1 cellular context compared by ENCODE assay signal in genomic region chr5:126053630-126054029, GRCh38.
TF ChIP-seq lines count a peak whose summit lies in the region.

No MANE protein-coding gene starts in this region.

TF ChIP-seq in HEK293, 187 proteins besides CTCF, POLR2A, EP300 and RAD21 (continued from another document and continues in another):
- TF ChIP-seq PRDM1 (tag by site-specific recombination; IDR thresholded peaks at IDR 0.05) (no peak), PRDM4 (tag by site-specific recombination; IDR thresholded peaks at IDR 0.05) (peak; percentile 81; the same call in 1 of the 2 replicates), MYNN (tag by site-specific recombination; IDR thresholded peaks at IDR 0.05; ENCODE audit: borderline replicate concordance) (no peak), ZNF626 (tag by site-specific recombination; IDR thresholded peaks at IDR 0.05) (0 out of 2 replicates have a peak, but pooled peaks have one; percentile 55), ZNF610 (tag by site-specific recombination; IDR thresholded peaks at IDR 0.05; ENCODE audit: borderline replicate concordance) (no peak), ZFHX2 (tag by site-specific recombination; conservative IDR thresholded peaks at IDR 0.05) (peak; percentile 69), ZFP3 (tag by site-specific recombination; IDR thresholded peaks at IDR 0.05; ENCODE audit: low read depth) (no peak), ZNF366 (tag by site-specific recombination; conservative IDR thresholded peaks at IDR 0.05) (peak; percentile 23; the same call in 1 of the 2 replicates), KLF7 (tag by site-specific recombination; IDR thresholded peaks at IDR 0.05; ENCODE audit: borderline replicate concordance) (no peak), ZFP37 (tag by site-specific recombination; IDR thresholded peaks at IDR 0.05) (no peak), OVOL3 (tag by site-specific recombination; IDR thresholded peaks at IDR 0.05) (peak; percentile 38; the same call in 1 of the 2 replicates), ZNF114 (tag by site-specific recombination; IDR thresholded peaks at IDR 0.05) (no peak), ZNF518A (tag by site-specific recombination; conservative IDR thresholded peaks at IDR 0.05; ENCODE audit: low read depth) (no peak), ZBTB7A (tag by site-specific recombination; IDR thresholded peaks at IDR 0.05; ENCODE audit: low read depth) (no peak), IKZF3 (tag by site-specific recombination; IDR thresholded peaks at IDR 0.05) (peak; percentile 82), ZNF843 (tag by site-specific recombination; IDR thresholded peaks at IDR 0.05) (peak; percentile 80), ZXDB (tag by site-specific recombination; IDR thresholded peaks at IDR 0.05) (peak; percentile 52), ZNF10 (tag by site-specific recombination; IDR thresholded peaks at IDR 0.05) (no peak), FEZF1 (tag by site-specific recombination; IDR thresholded peaks at IDR 0.05) (peak; percentile 78), ZNF777 (tag by site-specific recombination; IDR thresholded peaks at IDR 0.05; ENCODE audit: borderline replicate concordance) (no peak), TRIM28 (IDR thresholded peaks at IDR 0.05; ENCODE audit: borderline replicate concordance, low read length) (peak; percentile 15; the same call in 1 of the 2 replicates), GLIS1 (tag by site-specific recombination; IDR thresholded peaks at IDR 0.05) (no peak), MZF1 (tag by site-specific recombination; IDR thresholded peaks at IDR 0.05; ENCODE audit: borderline replicate concordance) (peak; percentile 64; the same call in 1 of the 2 replicates), ZNF26 (tag by site-specific recombination; IDR thresholded peaks at IDR 0.05) (no peak), ZBTB17 (tag by site-specific recombination; IDR thresholded peaks at IDR 0.05) (peak; percentile 62), ZNF433 (tag by site-specific recombination; IDR thresholded peaks at IDR 0.05; ENCODE audit: low read depth) (no peak), ZNF184 (tag by site-specific recombination; IDR thresholded peaks at IDR 0.05) (no peak), ZNF335 (tag by site-specific recombination; conservative IDR thresholded peaks at IDR 0.05) (no peak), ZNF324 (tag by site-specific recombination; IDR thresholded peaks at IDR 0.05) (no peak), SP7 (tag by site-specific recombination; IDR thresholded peaks at IDR 0.05) (no peak), HOXA7 (CRISPR knock-in tag; IDR thresholded peaks at IDR 0.05; ENCODE audit: borderline replicate concordance) (no peak), BCL6B (tag by site-specific recombination; IDR thresholded peaks at IDR 0.05) (peak; percentile 10; the same call in 1 of the 2 replicates), ZNF701 (tag by site-specific recombination; IDR thresholded peaks at IDR 0.05) (no peak), ZNF148 (tag by site-specific recombination; IDR thresholded peaks at IDR 0.05; ENCODE audit: borderline replicate concordance) (no peak), HOXC10 (CRISPR knock-in tag; IDR thresholded peaks at IDR 0.05) (no peak), ZNF24 (tag by site-specific recombination; IDR thresholded peaks at IDR 0.05) (no peak), ZNF677 (tag by site-specific recombination; IDR thresholded peaks at IDR 0.05) (no peak), GLI4 (tag by site-specific recombination; IDR thresholded peaks at IDR 0.05) (no peak), ZNF292 (tag by site-specific recombination; IDR thresholded peaks at IDR 0.05; ENCODE audit: borderline replicate concordance, low read depth) (no peak), ZBTB11 (tag by site-specific recombination; conservative IDR thresholded peaks at IDR 0.05; ENCODE audit: low read depth) (no peak), ZNF248 (tag by site-specific recombination; IDR thresholded peaks at IDR 0.05) (no peak), ZBTB20 (tag by site-specific recombination; IDR thresholded peaks at IDR 0.05) (no peak), ZBTB48 (tag by site-specific recombination; IDR thresholded peaks at IDR 0.05) (no peak), ZBTB44 (tag by site-specific recombination; IDR thresholded peaks at IDR 0.05) (peak; percentile 88)
